ENCODE assay signal across 20 cellular contexts in genomic region chr12:2581293-2582045, GRCh38.
"Had no signal": no experiment of that assay in that cellular context is flagged by ENCODE, and none has a peak within 500 bp of the region (broad histone marks: within the 10 kb centered on the region; RNA-seq: fewer than 3 reads in every experiment).

No MANE protein-coding gene starts in this region.

- H3K36me3 ChIP-seq: esophagus squamous epithelium, left lung, lower lobe of right lung, transverse colon had no signal

- H3K9me3 Mint-ChIP-seq: dendritic cell treated with granulocyte-macrophage colony-stimulating factor and Interleukin-4, amounts not matched to agents 40 ng/mL and 50 ng/mL, for 4 days; effector memory CD8-positive, alpha-beta T cell; memory B cell; naive B cell; nephron had no signal

- H3K9me3 ChIP-seq: esophagus squamous epithelium, gastroesophageal sphincter, left lung, lower lobe of right lung, stomach, thoracic aorta, transverse colon had no signal

- H3K4me3 Mint-ChIP-seq: dendritic cell treated with granulocyte-macrophage colony-stimulating factor and Interleukin-4, amounts not matched to agents 40 ng/mL and 50 ng/mL, for 4 days; effector memory CD8-positive, alpha-beta T cell; memory B cell; nephron had no signal

- H3K27me3 ChIP-seq: gastroesophageal sphincter, transverse colon had no signal

- DNase-seq: effector memory CD8-positive, alpha-beta T cell; esophagus squamous epithelium; foreskin fibroblast; glutamatergic neuron; islet precursor cell; left lung; lower lobe of right lung; naive B cell; stimulated activated CD4-positive, alpha-beta T cell treated with anti-CD3 and anti-CD28 coated beads, Interleukin-12 subunit alpha, Interleukin-12 subunit beta, amount 100 ng/mL, for 4 hours; stimulated activated naive CD4-positive, alpha-beta T cell; stomach; substantia nigra; transverse colon had no signal

- H3K27ac ChIP-seq: esophagus squamous epithelium, left lung, lower lobe of right lung, skin epidermis, stomach had no signal

- H3K27ac Mint-ChIP-seq: dendritic cell treated with granulocyte-macrophage colony-stimulating factor and Interleukin-4, amounts not matched to agents 40 ng/mL and 50 ng/mL, for 4 days; effector memory CD8-positive, alpha-beta T cell; memory B cell had no signal

- H3K4me1 Mint-ChIP-seq: memory B cell had no signal

- H3K4me3 ChIP-seq: esophagus squamous epithelium, gastroesophageal sphincter, left lung, lower lobe of right lung, skin epidermis, stomach, thoracic aorta, transverse colon had no signal

- H3K36me3 Mint-ChIP-seq: memory B cell, naive B cell had no signal

- ATAC-seq: effector memory CD8-positive, alpha-beta T cell; gastroesophageal sphincter; left lung; lower lobe of right lung; sciatic nerve had no signal
